1 cellular context compared by ENCODE assay signal in genomic region chr18:76613058-76613457, GRCh38.
TF ChIP-seq lines count a peak whose summit lies in the region.

No MANE protein-coding gene starts in this region.

TF ChIP-seq in GM23338, 12 proteins besides CTCF, POLR2A, EP300 and RAD21 (continued from another document):
- TF ChIP-seq ZNF462 (CRISPR knock-in tag; IDR thresholded peaks at IDR 0.05): no peak
